9 cellular contexts compared by ENCODE assay signal in genomic region chr7:18693401-18693800, GRCh38.
A peak's percentile ranks its signal among the peaks of the same experiment; 100 is the strongest.
DNase-seq lines count a peak whose midpoint lies in the region; ATAC-seq and TF ChIP-seq lines count a peak whose summit lies in the region.
"Had no signal": no experiment of that assay in that cellular context is flagged by ENCODE, and none has a peak within 500 bp of the region (broad histone marks: within the 10 kb centered on the region; RNA-seq: fewer than 3 reads in every experiment).

No MANE protein-coding gene starts in this region.

- H3K9me3 ChIP-seq in HAP-1 (no peaks in the 10 kb centered on the region), RWPE2 (ENCODE audit: severe bottlenecking) (no peaks in the 10 kb centered on the region)

- H3K4me3 ChIP-seq in HAP-1 (no peak overlapping the region), RWPE2 (ENCODE audit: severe bottlenecking) (no peak overlapping the region), fibroblast of villous mesenchyme (ENCODE audit: low read depth, low read length) (no peak overlapping the region)

- no peaks in the 10 kb centered on the region for H3K9me3 Mint-ChIP-seq in stimulated activated effector memory CD8-positive, alpha-beta T cell treated with anti-CD3 and anti-CD28 coated beads, Interleukin-12 subunit alpha, Interleukin-12 subunit beta, amount 100 ng/mL, for 72 hours
- H3K9me3 Mint-ChIP-seq: naive B cell had no signal

- DNase-seq in HAP-1 (ENCODE audit: low spot score in 2 of 2) (peak; percentile 23 to 26), RWPE2 (ENCODE audit: low spot score) (no peak), fibroblast of villous mesenchyme (ENCODE audit: low read depth) (peak; percentile 89), smooth muscle cell of the brain vasculature (ENCODE audit: low read depth, low spot score) (peak; percentile 64), NCI-H2029 treated with DMSO at 0.1 percent for 48 hours (lab: John Stamatoyannopoulos, UW) (no peak)
- DNase-seq in activated CD4-positive, CD25-positive, alpha-beta regulatory T cell treated with anti-CD3 and anti-CD28 coated beads, Interleukin-2, amount 50 U/mL, for 72 hours = no peak
- DNase-seq in stimulated activated effector memory CD8-positive, alpha-beta T cell treated with anti-CD3 and anti-CD28 coated beads, Interleukin-12 subunit alpha, Interleukin-12 subunit beta, amount 100 ng/mL, for 72 hours (ENCODE audit: low spot score in 2 of 2) = no peak
- DNase-seq: naive B cell had no signal

- no peaks in the 10 kb centered on the region for H3K4me1 Mint-ChIP-seq in stimulated activated effector memory CD8-positive, alpha-beta T cell treated with anti-CD3 and anti-CD28 coated beads, Interleukin-12 subunit alpha, Interleukin-12 subunit beta, amount 100 ng/mL, for 72 hours
- H3K4me1 Mint-ChIP-seq: naive B cell had no signal

- no peak overlapping the region for H3K4me3 Mint-ChIP-seq in stimulated activated effector memory CD8-positive, alpha-beta T cell treated with anti-CD3 and anti-CD28 coated beads, Interleukin-12 subunit alpha, Interleukin-12 subunit beta, amount 100 ng/mL, for 72 hours
- H3K4me3 Mint-ChIP-seq: naive B cell had no signal

- H3K36me3 ChIP-seq in HAP-1 (replicated peaks) (no peaks in the 10 kb centered on the region), RWPE2 (ENCODE audit: low read depth) (no peaks in the 10 kb centered on the region)

- H3K36me3 Mint-ChIP-seq in stimulated activated effector memory CD8-positive, alpha-beta T cell treated with anti-CD3 and anti-CD28 coated beads, Interleukin-12 subunit alpha, Interleukin-12 subunit beta, amount 100 ng/mL, for 72 hours = no peaks in the 10 kb centered on the region

- ATAC-seq in RWPE2 (ENCODE audit: low read depth) (peak; percentile 62; the same call in 2 of the 3 replicates), HG03432 (IDR thresholded peaks at IDR 0.05; ENCODE audit: unreplicated experiment) (no peak)
- no peak for ATAC-seq in stimulated activated effector memory CD8-positive, alpha-beta T cell treated with anti-CD3 and anti-CD28 coated beads, Interleukin-12 subunit alpha, Interleukin-12 subunit beta, amount 100 ng/mL, for 72 hours

- no peaks in the 10 kb centered on the region for H3K27me3 ChIP-seq in HAP-1 (ENCODE audit: low read depth)
- no peaks in the 10 kb centered on the region for H3K27me3 ChIP-seq in RWPE2 (ENCODE audit: insufficient read depth, poor library complexity, severe bottlenecking)

- H3K4me1 ChIP-seq in HAP-1 (peaks cover 19% of the 10 kb centered on the region), RWPE2 (ENCODE audit: insufficient read depth, poor library complexity, severe bottlenecking) (no peaks in the 10 kb centered on the region)

- no peak overlapping the region for H3K27ac ChIP-seq in RWPE2 (ENCODE audit: poor library complexity, severe bottlenecking)

- TF ChIP-seq CTCF in RWPE2 (IDR thresholded peaks at IDR 0.05; ENCODE audit: poor library complexity, severe bottlenecking) = peak; percentile 71
- TF ChIP-seq CTCF in fibroblast of villous mesenchyme (IDR thresholded peaks at IDR 0.05; ENCODE audit: insufficient read depth, low read depth, low read length) = peak; percentile 77

- in situ Hi-C loops in HAP-1 (cut with MboI; ENCODE audit: low sequenced_read_pairs) = no loop called here

- no peak overlapping the region for H3K27ac Mint-ChIP-seq in stimulated activated effector memory CD8-positive, alpha-beta T cell treated with anti-CD3 and anti-CD28 coated beads, Interleukin-12 subunit alpha, Interleukin-12 subunit beta, amount 100 ng/mL, for 72 hours
- H3K27ac Mint-ChIP-seq: naive B cell had no signal

Comparison
In these comparisons a context has a peak if more than half of its experiments do, and no peak if none do; other contexts are left out.
1. DNase-seq: peak in HAP-1 (2 of 2), fibroblast of villous mesenchyme (single experiment) and smooth muscle cell of the brain vasculature (single experiment); none in RWPE2 (single experiment), NCI-H2029 treated with DMSO at 0.1 percent for 48 hours (single experiment), activated CD4-positive, CD25-positive, alpha-beta regulatory T cell treated with anti-CD3 and anti-CD28 coated beads, Interleukin-2, amount 50 U/mL, for 72 hours (single experiment) and stimulated activated effector memory CD8-positive, alpha-beta T cell treated with anti-CD3 and anti-CD28 coated beads, Interleukin-12 subunit alpha, Interleukin-12 subunit beta, amount 100 ng/mL, for 72 hours (0 of 2).